ENCODE assay signal across 8 cellular contexts in genomic region chr11:2888266-2888968, GRCh38. TPM values are rescaled to one million over a fixed set of nuclear protein-coding genes. Genes with fewer than 3 reads are reported as not detected.
A peak's percentile ranks its signal among the peaks of the same experiment; 100 is the strongest.
DNase-seq lines count a peak whose midpoint lies in the region; ATAC-seq and TF ChIP-seq lines count a peak whose summit lies in the region.

No MANE protein-coding gene starts in this region.

- TF ChIP-seq CTCF in BJ (IDR thresholded peaks at IDR 0.05; ENCODE audit: insufficient read depth, low read depth, low read length): peak; percentile 99

- H3K27me3 ChIP-seq in BJ (ENCODE audit: control insufficient read depth, insufficient read depth, low read length): no peaks in the 10 kb centered on the region

- CTCF ChIA-PET in BJ (lab: Yijun Ruan, JAX): interaction anchor here (0.6 to 20.3 kb wide), 24 partner anchors 9 to 465 kb away, joined by 3 to 772 read pairs (median 4); no protein-coding TSS in a partner anchor

- H3K4me3 ChIP-seq in BJ (ENCODE audit: low read depth, low read length): no peak overlapping the region

- DNase-seq in BJ (ENCODE audit: low read depth) (no peak), HCEC 1CT (peak; percentile 66), NCI-H446 treated with DMSO at 0.1 percent for 48 hours (lab: John Stamatoyannopoulos, UW) (peak; percentile 35), cerebellar cortex (ENCODE audit: low spot score) (peak; percentile 84), left lobe of liver (ENCODE audit: low spot score) (peak; percentile 88)
- peak; percentile 82 to 88 for DNase-seq in activated CD4-positive, alpha-beta T cell treated with anti-CD3 and anti-CD28 coated beads for 4 hours
- DNase-seq in stimulated activated CD4-positive, alpha-beta T cell treated with anti-CD3 and anti-CD28 coated beads, Interleukin-4, amount 100 ng/mL, for 1 hour: peak; percentile 89

- H3K36me3 ChIP-seq in BJ (ENCODE audit: control insufficient read depth, insufficient read depth, low read length): no peaks in the 10 kb centered on the region

- POLR2A ChIA-PET in BJ (lab: Charles Lee): no interaction called here

- peak; percentile 55 for ATAC-seq in left lobe of liver
- no peak for ATAC-seq in HG02885 (IDR thresholded peaks at IDR 0.05; ENCODE audit: poor library complexity, unreplicated experiment)

RNA-seq across cellular contexts. Expression of gene CDKN1C, which starts 2.8 kb away (rescaled TPM):
- polyA plus RNA-seq in BJ (2011; rRNA removed): 2.1 and 2.5 TPM in 2 replicates
- 0.33 and 0.41 TPM in 2 replicates for polyA minus RNA-seq in BJ (2011; rRNA and poly(A)+ RNA removed)
- 8.4 TPM for total RNA-seq in left lobe of liver

RNA-seq across cellular contexts. Expression of gene PHLDA2, which starts 40.8 kb away (rescaled TPM):
- polyA plus RNA-seq in BJ (2011; rRNA removed): 12.8 and 13.7 TPM in 2 replicates
- polyA minus RNA-seq in BJ (2011; rRNA and poly(A)+ RNA removed): 3.3 and 5.3 TPM in 2 replicates
- 1.3 TPM for total RNA-seq in left lobe of liver
